12 cellular contexts compared by ENCODE assay signal in genomic region chr7:90626011-90626410, GRCh38. TPM values are rescaled to one million over a fixed set of nuclear protein-coding genes. Genes with fewer than 3 reads are reported as not detected.
A peak's percentile ranks its signal among the peaks of the same experiment; 100 is the strongest.
DNase-seq lines count a peak whose midpoint lies in the region; ATAC-seq, FAIRE-seq and TF ChIP-seq lines count a peak whose summit lies in the region.
"Had no signal": no experiment of that assay in that cellular context is flagged by ENCODE, and none has a peak within 500 bp of the region (broad histone marks: within the 10 kb centered on the region; RNA-seq: fewer than 3 reads in every experiment).

No MANE protein-coding gene starts in this region.

- CTCF ChIA-PET in HepG2 (lab: Yijun Ruan, JAX; ENCODE audit: low intra/inter-chr PET ratio, low total read pairs): no interaction called here
- CTCF ChIA-PET in mammary epithelial cell (lab: Charles Lee; ENCODE audit: low non-redundant PET): no interaction called here

- TF ChIP-seq RAD21 in HepG2 (CRISPR knock-in tag; IDR thresholded peaks at IDR 0.05): no peak

- no peak for DNase-seq in right lobe of liver
- DNase-seq in HepG2 (ENCODE audit: low spot score): no peak
- peak; percentile 26 for DNase-seq in mammary epithelial cell
- no peak for DNase-seq in left lung
- no peak for DNase-seq in islet precursor cell
- no peak for DNase-seq in NCI-H2081 treated with DMSO at 0.1 percent for 48 hours (lab: John Stamatoyannopoulos, UW)
- no peak for DNase-seq in COLO668 (lab: John Stamatoyannopoulos, UW; ENCODE audit: unreplicated experiment)
- DNase-seq: activated CD4-positive, alpha-beta T cell treated with anti-CD3 and anti-CD28 coated beads for 48 hours; activated naive CD4-positive, alpha-beta T cell treated with anti-CD3 and anti-CD28 coated beads for 36 hours; SIG-M5 had no signal

- TF ChIP-seq EP300 in HepG2 (IDR thresholded peaks at IDR 0.05; ENCODE audit: low read depth in 2 of 2, low read length in 2 of 2) (no peak), HepG2 (CRISPR knock-in tag; IDR thresholded peaks at IDR 0.05; ENCODE audit: borderline replicate concordance) (no peak)

- peak; percentile 21 to 78 (median 44) for ATAC-seq in right lobe of liver
- ATAC-seq in HepG2: no peak
- peak; percentile 18 for ATAC-seq in left lung
- no peak for ATAC-seq in HG03378 (IDR thresholded peaks at IDR 0.05; ENCODE audit: unreplicated experiment)
- ATAC-seq: stimulated activated memory B cell treated with anti-CD40 and anti-IgM and Interleukin-4, amounts not matched to agents 10 μg/mL and 1 μg/mL and 100 μg/mL, for 72 hours had no signal

- no peaks in the 10 kb centered on the region for H4K20me1 ChIP-seq in HepG2 (ENCODE audit: insufficient read depth, low read length)
- H4K20me1 ChIP-seq in mammary epithelial cell (ENCODE audit: insufficient read depth, low read length): no peaks in the 10 kb centered on the region

- H3K79me2 ChIP-seq in HepG2 (ENCODE audit: insufficient read depth, low read length) (no peaks in the 10 kb centered on the region), mammary epithelial cell (ENCODE audit: insufficient read depth, low read length) (peaks cover 41% of the 10 kb centered on the region)

- no peaks in the 10 kb centered on the region for H3K36me3 ChIP-seq in right lobe of liver
- no peaks in the 10 kb centered on the region for H3K36me3 ChIP-seq in HepG2 (replicated peaks in 1 of 2; ENCODE audit: control insufficient read depth in 1 of 2, insufficient read depth in 2 of 2, low read length in 2 of 2)
- no peaks in the 10 kb centered on the region for H3K36me3 ChIP-seq in mammary epithelial cell (ENCODE audit: insufficient read depth, low read length)
- no peaks in the 10 kb centered on the region for H3K36me3 ChIP-seq in left lung

- no peak for TF ChIP-seq CTCF in right lobe of liver (IDR thresholded peaks at IDR 0.05)
- no peak for TF ChIP-seq CTCF in HepG2 (CRISPR knock-in tag; IDR thresholded peaks at IDR 0.05)
- no peak for TF ChIP-seq CTCF in mammary epithelial cell (conservative IDR thresholded peaks at IDR 0.05 in 1 of 2, IDR thresholded peaks at IDR 0.05 in 1 of 2; ENCODE audit: extremely low read depth in 1 of 2, insufficient read depth in 1 of 2, low read depth in 1 of 2, low read length in 2 of 2)
- TF ChIP-seq CTCF in left lung (IDR thresholded peaks at IDR 0.05): no peak

- H3K27ac ChIP-seq in right lobe of liver: no peak overlapping the region
- H3K27ac ChIP-seq in HepG2 (ENCODE audit: extremely low read length, insufficient read depth, low read length): no peak overlapping the region
- H3K27ac ChIP-seq in mammary epithelial cell (ENCODE audit: insufficient read depth, low read depth, low read length): peak overlapping the region; percentile 80
- H3K27ac ChIP-seq in left lung: peak overlapping the region in 1 of 2 donors; percentile 62

- in situ Hi-C loops in HepG2 (cut with HindIII; ENCODE audit: extremely low pct_ligation_motif_present, low pct_unique_long_range_greater_than_20kb): no loop called here
- in situ Hi-C loops in mammary epithelial cell (cut with MboI; ENCODE audit: low sequenced_read_pairs in 2 of 2): loop anchor here (5.0 to 10.0 kb wide), 2 partner anchors 71 to 169 kb away; no protein-coding TSS in a partner anchor

- no TSS peak for BruUV-seq in HepG2 (replicated peaks; lab: Mats Ljungman, UMichigan)
- no TSS peak for BruUV-seq in mammary epithelial cell (replicated peaks; lab: Mats Ljungman, UMichigan)

- H3K4me1 ChIP-seq in right lobe of liver (peaks cover 0 to 7% (median 3%) of the 10 kb centered on the region in 4 donors), HepG2 (ENCODE audit: insufficient read depth, low read length) (no peaks in the 10 kb centered on the region), mammary epithelial cell (ENCODE audit: insufficient read depth, low read length) (peaks cover 34% of the 10 kb centered on the region), left lung (peaks cover 19 to 54% of the 10 kb centered on the region in 2 donors)

- intact Hi-C loops in right lobe of liver (cut with DNase I) (no loop called here), HepG2 (cut with micrococcal nuclease; ENCODE audit: unreplicated experiment) (no loop called here), mammary epithelial cell (cut with micrococcal nuclease) (no loop called here), left lung (cut with DNase I) (no loop called here)

- no peak overlapping the region for H3K4me3 ChIP-seq in right lobe of liver
- H3K4me3 ChIP-seq in HepG2 (replicated peaks in 1 of 3; ENCODE audit: insufficient read depth in 1 of 3, low read depth in 2 of 3, low read length in 3 of 3): no peak overlapping the region
- H3K4me3 ChIP-seq in mammary epithelial cell (replicated peaks in 1 of 3; ENCODE audit: insufficient read depth in 1 of 3, low read depth in 2 of 3, low read length in 3 of 3): no peak overlapping the region
- H3K4me3 ChIP-seq in left lung: no peak overlapping the region

- H3K4me2 ChIP-seq in HepG2 (ENCODE audit: low read depth, low read length) (no peak overlapping the region), mammary epithelial cell (ENCODE audit: insufficient read depth, low read depth, low read length) (peak overlapping the region; percentile 69)

- H3K9ac ChIP-seq in HepG2 (ENCODE audit: insufficient read depth, low read depth, low read length): no peak overlapping the region
- no peak overlapping the region for H3K9ac ChIP-seq in mammary epithelial cell (ENCODE audit: insufficient read depth, low read length)

- no peak for FAIRE-seq in HepG2 (lab: Jason Lieb, UNC)

- H3K27me3 ChIP-seq in right lobe of liver: no peaks in the 10 kb centered on the region
- H3K27me3 ChIP-seq in HepG2 (ENCODE audit: control insufficient read depth in 1 of 2, insufficient read depth in 2 of 2, low read length in 2 of 2): no peaks in the 10 kb centered on the region
- no peaks in the 10 kb centered on the region for H3K27me3 ChIP-seq in mammary epithelial cell (ENCODE audit: insufficient read depth, low read length)
- H3K27me3 ChIP-seq in left lung: no peaks in the 10 kb centered on the region

- H3K9me3 ChIP-seq in right lobe of liver: no peaks in the 10 kb centered on the region
- no peaks in the 10 kb centered on the region for H3K9me3 ChIP-seq in HepG2 (ENCODE audit: low read length)
- no peaks in the 10 kb centered on the region for H3K9me3 ChIP-seq in mammary epithelial cell (replicated peaks; ENCODE audit: insufficient read depth, low read length)
- H3K9me3 ChIP-seq in left lung: no peaks in the 10 kb centered on the region

- TF ChIP-seq POLR2A in right lobe of liver (IDR thresholded peaks at IDR 0.05): no peak
- TF ChIP-seq POLR2A in HepG2 (IDR thresholded peaks at IDR 0.05; ENCODE audit: insufficient read depth in 1 of 2, low read depth in 2 of 2, low read length in 2 of 2): no peak

- WGBS in right lobe of liver (ENCODE audit: insufficient coverage, low coverage, low lambda C conversion rate, missing lambda C conversion rate): 32% methylated on average over 3 of the region's 3 CpGs
- WGBS in HepG2 (ENCODE audit: low lambda C conversion rate): 16% methylated on average over 3 of the region's 3 CpGs
- WGBS in mammary epithelial cell (ENCODE audit: low coverage, missing lambda C conversion rate): 57% methylated on average over 3 of the region's 3 CpGs

- no peak overlapping the region for H2AFZ ChIP-seq in HepG2 (ENCODE audit: low read length)
- no peak overlapping the region for H2AFZ ChIP-seq in mammary epithelial cell (ENCODE audit: low read depth, low read length)

- dilution Hi-C loops in mammary epithelial cell (cut with HindIII; ENCODE audit: low sequenced_read_pairs): no loop called here

- POLR2A ChIA-PET in HepG2 (lab: Yijun Ruan, JAX): no interaction called here

TF ChIP-seq in HepG2, 621 proteins besides CTCF, POLR2A, EP300 and RAD21:
- no peak for TF ChIP-seq HDAC1 (CRISPR knock-in tag; IDR thresholded peaks at IDR 0.05)
- no peak for TF ChIP-seq ZNF737 (CRISPR knock-in tag; IDR thresholded peaks at IDR 0.05; ENCODE audit: borderline replicate concordance)
- no peak for TF ChIP-seq BHLHE40 (IDR thresholded peaks at IDR 0.05; ENCODE audit: low read length)
- TF ChIP-seq TBX2 (CRISPR knock-in tag; IDR thresholded peaks at IDR 0.05; ENCODE audit: borderline replicate concordance): no peak

RNA-seq across cellular contexts. Expression of gene CDK14, which starts 29.9 kb away (rescaled TPM):
- 10 to 100 TPM; 12.6 to 28.7 (median 17.9) TPM for total RNA-seq in right lobe of liver
- 0.66 and 0.71 TPM in 2 replicates for total RNA-seq in HepG2 (2016; rRNA removed; fragmentation: Illumina TruSeq; extraction: Trizol)
- 1.3 and 1.9 TPM in 2 replicates for total RNA-seq in HepG2 (2016; cell fraction: cytosol; rRNA removed; fragmentation: Illumina TruSeq; extraction: Trizol; ENCODE audit: low read depth)
- 1.0 and 1.3 TPM in 2 replicates for total RNA-seq in HepG2 (2016; cell fraction: insoluble cytoplasmic fraction; rRNA removed; fragmentation: Illumina TruSeq; extraction: Trizol)
- total RNA-seq in HepG2 (2016; cell fraction: membrane; rRNA removed; fragmentation: Illumina TruSeq; extraction: Trizol): 0.74 and 1.5 TPM in 2 replicates
- total RNA-seq in HepG2 (2016; cell fraction: nucleus; rRNA removed; fragmentation: Illumina TruSeq; extraction: Trizol): 1.3 and 1.6 TPM in 2 replicates
- 0.16 and 0.26 TPM in 2 replicates for polyA plus RNA-seq in HepG2 (2011; rRNA removed)
- polyA plus RNA-seq in HepG2 (2011; cell fraction: cytosol; rRNA removed): 0.07 and 0.14 TPM in 2 replicates
- polyA plus RNA-seq in HepG2 (2011; cell fraction: nucleus; rRNA removed): 0.06 and 0.64 TPM in 2 replicates
- 0.27 and 0.28 TPM in 2 replicates for polyA plus RNA-seq in HepG2 (2012)
- 0.12 and 0.19 TPM in 2 replicates for polyA plus RNA-seq in HepG2 (2016; cell fraction: cytosol; fragmentation: Illumina TruSeq; extraction: Trizol; ENCODE audit: low read depth)
- polyA plus RNA-seq in HepG2 (2016; cell fraction: insoluble cytoplasmic fraction; fragmentation: Illumina TruSeq; extraction: Trizol; ENCODE audit: low read depth): 0.29 and 1.1 TPM in 2 replicates
- 0.07 and 0.38 TPM in 2 replicates for polyA plus RNA-seq in HepG2 (2016; cell fraction: membrane; fragmentation: Illumina TruSeq; extraction: Trizol; ENCODE audit: low read depth)
- polyA plus RNA-seq in HepG2 (2016; cell fraction: nucleus; fragmentation: Illumina TruSeq; extraction: Trizol; ENCODE audit: insufficient read depth, low read depth): 0.18 and 1.0 TPM in 2 replicates
- 0.32 and 39.9 TPM in 2 replicates for polyA minus RNA-seq in HepG2 (2011; rRNA and poly(A)+ RNA removed; ENCODE audit: low replicate concordance)
- 0.09 and 0.30 TPM in 2 replicates for polyA minus RNA-seq in HepG2 (2011; cell fraction: cytosol; rRNA and poly(A)+ RNA removed)
- 3.6 and 5.2 TPM in 2 replicates for polyA minus RNA-seq in HepG2 (2011; cell fraction: nucleus; rRNA and poly(A)+ RNA removed)
- 10 to 100 TPM; 23.9 to 43.3 TPM for total RNA-seq in mammary epithelial cell
- 6.8 TPM for polyA plus RNA-seq in mammary epithelial cell
- 46.0 TPM for polyA minus RNA-seq in mammary epithelial cell
- 10 to 100 TPM; 37.5 to 45.1 TPM for total RNA-seq in left lung

Comparison
In these comparisons a context has a peak if more than half of its experiments do, and no peak if none do; other contexts are left out.
1. ATAC-seq: peak in right lobe of liver (4 of 4) and left lung (single experiment); none in HepG2 (single experiment) and HG03378 (single experiment).
2. RNA of gene CDK14, which starts 29.9 kb away (total RNA-seq): 37.5 to 45.1 TPM in left lung, 23.9 to 43.3 TPM in mammary epithelial cell and 12.6 to 28.7 TPM in right lobe of liver; 0.66 to 1.9 TPM in HepG2; every median in the first group is over 4 times any median in the second.